8 cellular contexts compared by ENCODE assay signal in genomic region chr1:39576016-39576657, GRCh38. TPM values are rescaled to one million over a fixed set of nuclear protein-coding genes. Genes with fewer than 3 reads are reported as not detected.
A peak's percentile ranks its signal among the peaks of the same experiment; 100 is the strongest.
DNase-seq lines count a peak whose midpoint lies in the region; ATAC-seq, FAIRE-seq and TF ChIP-seq lines count a peak whose summit lies in the region.

No MANE protein-coding gene starts in this region.

- CTCF ChIA-PET in A673 (lab: Charles Lee) (interaction anchor here (0.8 kb wide), 1 partner anchor 30 kb away, joined by 3 read pairs; no protein-coding TSS in a partner anchor), SK-N-SH (lab: Yijun Ruan, JAX) (interaction anchor here (0.6 to 3.0 kb wide), 14 partner anchors 13 to 130 kb away, joined by 3 to 22 read pairs (median 6); no protein-coding TSS in a partner anchor)

- no peak for TF ChIP-seq EP300 in SK-N-SH (IDR thresholded peaks at IDR 0.05; ENCODE audit: borderline replicate concordance in 1 of 2, low read depth in 1 of 2, low read length in 1 of 2)

- peaks cover 3% of the 10 kb centered on the region for H3K9me1 ChIP-seq in keratinocyte (ENCODE audit: control insufficient read depth, extremely low read depth, insufficient read depth, low read length)

- no peak for TF ChIP-seq POLR2A in breast epithelium (IDR thresholded peaks at IDR 0.05)

- H3K9me3 ChIP-seq in A673 (ENCODE audit: low read depth, low read length, poor library complexity, severe bottlenecking) (no peaks in the 10 kb centered on the region), SK-N-SH (no peaks in the 10 kb centered on the region), breast epithelium (no peaks in the 10 kb centered on the region), keratinocyte (ENCODE audit: control insufficient read depth, low read depth, low read length) (no peaks in the 10 kb centered on the region)

- dilution Hi-C loops in keratinocyte (cut with MboI; ENCODE audit: extremely low pct_ligation_motif_present, low sequenced_read_pairs) = no loop called here

- H3K9me2 ChIP-seq in SK-N-SH = no peaks in the 10 kb centered on the region

- POLR2A ChIA-PET in A673 (lab: Charles Lee; ENCODE audit: low non-redundant PET) (no interaction called here), SK-N-SH (lab: Yijun Ruan, JAX) (interaction anchor here (0.5 to 2.2 kb wide), 6 partner anchors 17 to 378 kb away, joined by 3 to 8 read pairs (median 4); no protein-coding TSS in a partner anchor)

- H3F3A ChIP-seq in SK-N-SH (replicated peaks; ENCODE audit: insufficient read depth) = peaks cover 6% of the 10 kb centered on the region

- H2AFZ ChIP-seq in SK-N-SH (ENCODE audit: low read depth) (no peak overlapping the region; the same call in 1 of the 2 replicates), keratinocyte (ENCODE audit: control insufficient read depth, low read length) (no peak overlapping the region)

- H3K4me2 ChIP-seq in SK-N-SH = peak overlapping the region; percentile 84
- peak overlapping the region; percentile 86 for H3K4me2 ChIP-seq in keratinocyte (ENCODE audit: control insufficient read depth, extremely low read depth, insufficient read depth, low read depth, low read length)

- H3K9ac ChIP-seq in SK-N-SH = peak overlapping the region; percentile 95
- peak overlapping the region; percentile 90 for H3K9ac ChIP-seq in keratinocyte (ENCODE audit: control insufficient read depth, extremely low read depth, insufficient read depth, low read length)

- no peak for FAIRE-seq in keratinocyte (lab: Jason Lieb, UNC)

- no peak for TF ChIP-seq RAD21 in SK-N-SH (IDR thresholded peaks at IDR 0.05; ENCODE audit: low read length)

- no peak for TF ChIP-seq CTCF in A673 (conservative IDR thresholded peaks at IDR 0.05; ENCODE audit: low read depth, low read length)
- no peak for TF ChIP-seq CTCF in SK-N-SH (IDR thresholded peaks at IDR 0.05)
- no peak for TF ChIP-seq CTCF in breast epithelium (IDR thresholded peaks at IDR 0.05)
- no peak for TF ChIP-seq CTCF in keratinocyte (optimal IDR thresholded peaks at IDR 0.05 in 1 of 3, IDR thresholded peaks at IDR 0.05 in 1 of 3, conservative IDR thresholded peaks at IDR 0.05 in 1 of 3; ENCODE audit: extremely low read depth in 1 of 3, insufficient read depth in 2 of 3, low read length in 3 of 3)

- BruUV-seq in A673 (replicated peaks; lab: Mats Ljungman, UMichigan) = TSS peak; percentile 68

- H3K36me3 ChIP-seq in A673 (ENCODE audit: insufficient read depth, low read length, poor library complexity, severe bottlenecking) = peaks cover 23% of the 10 kb centered on the region
- H3K36me3 ChIP-seq in SK-N-SH (replicated peaks in 1 of 2; ENCODE audit: control insufficient read depth in 1 of 2, insufficient read depth in 2 of 2, low read length in 1 of 2) = peaks cover 31 to 36% of the 10 kb centered on the region in 2 experiments
- peaks cover 6% of the 10 kb centered on the region for H3K36me3 ChIP-seq in breast epithelium
- peaks cover 17 to 38% of the 10 kb centered on the region in 2 experiments for H3K36me3 ChIP-seq in keratinocyte (ENCODE audit: control insufficient read depth in 2 of 2, extremely low read depth in 1 of 2, insufficient read depth in 2 of 2, low read length in 2 of 2)

- under 1% methylated on average over 43 of the region's 87 CpGs for WGBS in SK-N-SH (ENCODE audit: low lambda C conversion rate)

- peak overlapping the region; percentile 67 for H3K4me3 ChIP-seq in A673 (ENCODE audit: low read depth, low read length, poor library complexity, severe bottlenecking)
- peak overlapping the region; percentile 75 to 89 for H3K4me3 ChIP-seq in SK-N-SH (ENCODE audit: low read depth in 2 of 2, low read length in 1 of 2)
- peak overlapping the region; percentile 77 to 93 (median 91) for H3K4me3 ChIP-seq in breast epithelium
- H3K4me3 ChIP-seq in keratinocyte (ENCODE audit: control insufficient read depth in 2 of 3, extremely low read depth in 1 of 3, insufficient read depth in 2 of 3, low read depth in 1 of 3, low read length in 3 of 3) = peak overlapping the region; percentile 81 to 95 (median 82)

- H4K20me1 ChIP-seq in SK-N-SH (ENCODE audit: insufficient read depth) (peaks cover 51% of the 10 kb centered on the region), keratinocyte (ENCODE audit: control insufficient read depth, extremely low read depth, insufficient read depth, low read length) (peaks cover 43% of the 10 kb centered on the region)

- ATAC-seq in GM18868 (IDR thresholded peaks at IDR 0.05; ENCODE audit: unreplicated experiment) (peak; percentile 32), HG03103 (IDR thresholded peaks at IDR 0.05; ENCODE audit: low read depth, unreplicated experiment) (peak; percentile 40)

- intact Hi-C loops in A673 (cut with micrococcal nuclease; ENCODE audit: unreplicated experiment) = no loop called here
- intact Hi-C loops in breast epithelium (cut with DNase I; ENCODE audit: low total_unique reads) = no loop called here

- no peaks in the 10 kb centered on the region for H3K27me3 ChIP-seq in A673 (replicated peaks; ENCODE audit: insufficient read depth, low read depth, low read length, poor library complexity)
- H3K27me3 ChIP-seq in SK-N-SH (ENCODE audit: insufficient read depth) = no peaks in the 10 kb centered on the region
- H3K27me3 ChIP-seq in breast epithelium = no peaks in the 10 kb centered on the region
- no peaks in the 10 kb centered on the region for H3K27me3 ChIP-seq in keratinocyte (ENCODE audit: control insufficient read depth, extremely low read depth, insufficient read depth, low read length)

- DNase-seq in A673 (ENCODE audit: low spot score) = peak; percentile 34
- peak; percentile 76 for DNase-seq in SK-N-SH
- no peak for DNase-seq in breast epithelium (ENCODE audit: low spot score in 2 of 2)
- DNase-seq in keratinocyte (ENCODE audit: low read depth, low spot score) = no peak
- DNase-seq in stimulated activated CD4-positive, alpha-beta T cell treated with anti-CD3 and anti-CD28 coated beads, Interleukin-2, amount 100 ng/mL, for 4 hours (ENCODE audit: low read depth) = peak; percentile 12
- no peak for DNase-seq in HuH-7 (ENCODE audit: low spot score)

- H3K27ac ChIP-seq in A673 (ENCODE audit: low read depth, low read length, poor library complexity, severe bottlenecking) (peak overlapping the region; percentile 89), SK-N-SH (ENCODE audit: low read depth in 2 of 2, low read length in 1 of 2) (peak overlapping the region; percentile 65 to 74), breast epithelium (peak overlapping the region; percentile 79 to 85), keratinocyte (ENCODE audit: control insufficient read depth, insufficient read depth, low read length) (peak overlapping the region; percentile 74)

- H3K4me1 ChIP-seq in A673 (ENCODE audit: insufficient read depth, low read length, poor library complexity, severe bottlenecking) (peaks cover 9% of the 10 kb centered on the region), SK-N-SH (ENCODE audit: control insufficient read depth in 1 of 2, insufficient read depth in 2 of 2, low read depth in 1 of 2, low read length in 1 of 2) (peaks cover 14 to 22% of the 10 kb centered on the region in 2 experiments), breast epithelium (peaks cover 8 to 19% of the 10 kb centered on the region in 2 donors), keratinocyte (ENCODE audit: control insufficient read depth, extremely low read depth, insufficient read depth, low read length) (peaks cover 20% of the 10 kb centered on the region)

- peaks cover 55% of the 10 kb centered on the region for H3K79me2 ChIP-seq in SK-N-SH (ENCODE audit: insufficient read depth)
- H3K79me2 ChIP-seq in keratinocyte (ENCODE audit: control insufficient read depth, insufficient read depth, low read length) = peaks cover 54% of the 10 kb centered on the region

TF ChIP-seq in SK-N-SH, 30 proteins besides CTCF, POLR2A, EP300 and RAD21:
- TF ChIP-seq POLR2AphosphoS5 (IDR thresholded peaks at IDR 0.05; ENCODE audit: low read depth, low read length) (no peak), MXI1 (IDR thresholded peaks at IDR 0.05; ENCODE audit: low read depth, low read length) (peak; percentile 8; the same call in 1 of the 2 replicates)

RNA-seq across cellular contexts. Expression of gene PABPC4, which starts 0.5 kb away (rescaled TPM):
- total RNA-seq in A673 (2021) (242 and 259 TPM in 2 replicates), breast epithelium (100 to 1,000 TPM; 113 to 237 (median 163) TPM)
- polyA plus RNA-seq in SK-N-SH (2012; rRNA removed) (63.0 and 68.8 TPM in 2 replicates), keratinocyte (85.2 to 135 TPM (median 94.4 TPM) in 3 replicates)
- polyA plus RNA-seq in SK-N-SH (2012; cell fraction: cytosol; rRNA removed) = 71.5 and 73.9 TPM in 2 replicates
- 273 and 297 TPM in 2 replicates for polyA plus RNA-seq in SK-N-SH (2012; cell fraction: nucleus; rRNA removed)
- 502 TPM for polyA plus RNA-seq in keratinocyte (2011; ENCODE audit: low read depth)
- polyA plus RNA-seq in keratinocyte (2011; cell fraction: cytosol; rRNA removed) = 113 and 115 TPM in 2 replicates
- 133 and 151 TPM in 2 replicates for polyA plus RNA-seq in keratinocyte (2011; cell fraction: nucleus; rRNA removed)
- polyA plus RNA-seq in keratinocyte (2012; ENCODE audit: low replicate concordance) = 143 and 178 TPM in 2 replicates
- 156 to 181 TPM (median 176 TPM) in 3 replicates for polyA minus RNA-seq in keratinocyte
- 251 TPM for polyA minus RNA-seq in keratinocyte (2011; cell fraction: cytosol; rRNA and poly(A)+ RNA removed)
- 75.3 and 116 TPM in 2 replicates for polyA minus RNA-seq in keratinocyte (2011; cell fraction: nucleus; rRNA and poly(A)+ RNA removed)

Comparison
In these comparisons a context has a peak if more than half of its experiments do, and no peak if none do; other contexts are left out.
1. DNase-seq: peak in A673 (single experiment), SK-N-SH (single experiment) and stimulated activated CD4-positive, alpha-beta T cell treated with anti-CD3 and anti-CD28 coated beads, Interleukin-2, amount 100 ng/mL, for 4 hours (single experiment); none in breast epithelium (0 of 2), keratinocyte (single experiment) and HuH-7 (single experiment).
2. Peak in every context shown above with its lines, with median percentiles within 50 percentile points of each other: H3K27ac ChIP-seq and H3K4me3 ChIP-seq.